In the genomic region with DNA sequence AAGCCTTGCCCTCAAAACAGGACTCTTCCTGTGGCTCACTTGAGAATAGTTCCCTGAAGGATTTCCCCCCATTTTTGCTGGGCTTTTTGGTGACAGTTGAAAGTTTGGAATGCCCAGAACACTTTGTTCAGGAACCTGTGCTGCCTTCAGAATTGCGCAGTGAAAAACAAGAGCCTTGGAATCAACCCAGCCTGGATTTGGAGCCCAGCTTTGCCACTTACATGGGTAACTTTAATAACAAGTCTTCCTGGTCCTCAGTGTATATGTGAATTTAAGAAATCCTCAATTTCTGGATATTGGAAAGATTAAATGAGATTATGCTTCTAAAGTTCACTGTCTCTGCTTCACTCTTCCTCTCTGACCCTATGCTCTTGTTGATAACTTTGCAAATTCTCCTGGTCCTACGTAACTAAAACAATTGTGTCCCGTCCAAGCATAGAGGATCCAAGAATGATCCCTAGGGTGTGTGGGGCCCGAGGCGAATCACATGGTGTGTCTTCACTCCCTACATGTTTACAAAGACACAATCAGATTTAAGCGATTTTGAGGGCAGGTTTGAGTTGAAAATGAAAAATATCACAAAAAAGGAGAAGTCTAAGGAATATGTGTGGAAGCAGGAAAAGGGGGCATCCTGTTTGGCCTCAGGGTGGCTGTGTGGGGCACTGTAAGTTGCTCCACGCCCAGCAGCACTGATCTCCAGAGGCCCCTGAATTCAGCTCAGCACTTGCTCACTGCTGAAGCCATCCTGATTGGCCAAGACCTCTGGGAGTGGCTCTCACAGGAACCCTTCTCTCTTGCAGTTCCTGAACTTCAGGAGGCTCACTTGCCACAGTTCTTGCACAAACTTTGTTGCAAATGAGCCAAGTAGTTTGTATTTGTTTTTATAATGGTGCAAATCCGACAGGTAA, we compare ENCODE assay signal across 17 cellular contexts.
DNase-seq lines count a peak whose midpoint lies in the region; ATAC-seq and TF ChIP-seq lines count a peak whose summit lies in the region.
"Had no signal": no experiment of that assay in that cellular context is flagged by ENCODE, and none has a peak within 500 bp of the region (broad histone marks: within the 10 kb centered on the region; RNA-seq: fewer than 3 reads in every experiment).

No MANE protein-coding gene starts in this region.

- H3K36me3 ChIP-seq in GM23338 (ENCODE audit: insufficient read depth) (no peaks in the 10 kb centered on the region), adipocyte (ENCODE audit: control insufficient read depth, insufficient read depth, low read length, severe bottlenecking) (no peaks in the 10 kb centered on the region), left ventricle myocardium inferior (no peaks in the 10 kb centered on the region), prostate gland (no peaks in the 10 kb centered on the region)
- H3K36me3 ChIP-seq: adrenal gland had no signal

- no peaks in the 10 kb centered on the region for H3K9me3 Mint-ChIP-seq in GM23338
- H3K9me3 Mint-ChIP-seq: activated T-cell treated with anti-CD3 and anti-CD28 coated beads, Interleukin-2, amount 50 U/mL, for 24 hours had no signal

- H3K79me2 ChIP-seq in GM23338 (replicated peaks; ENCODE audit: insufficient read depth): no peaks in the 10 kb centered on the region

- peak; percentile 28 for ATAC-seq in GM23338
- no peak for ATAC-seq in GM21390 (IDR thresholded peaks at IDR 0.05; ENCODE audit: unreplicated experiment)
- no peak for ATAC-seq in HG03139 (IDR thresholded peaks at IDR 0.05; ENCODE audit: unreplicated experiment)
- ATAC-seq: activated CD4-positive, alpha-beta T cell treated with anti-CD3 and anti-CD28 coated beads for 36 hours; naive thymus-derived CD8-positive, alpha-beta T cell had no signal

- no peak overlapping the region; the same call in 2 of the 3 replicates for H3K4me3 Mint-ChIP-seq in GM23338
- H3K4me3 Mint-ChIP-seq: activated CD4-positive, alpha-beta T cell treated with anti-CD3 and anti-CD28 coated beads for 36 hours; activated T-cell treated with anti-CD3 and anti-CD28 coated beads, Interleukin-2, amount 50 U/mL, for 24 hours; naive thymus-derived CD8-positive, alpha-beta T cell had no signal

- no peak overlapping the region for H3K27ac ChIP-seq in GM23338 (ENCODE audit: low read depth)
- H3K27ac ChIP-seq in left ventricle myocardium inferior (replicated peaks): peak overlapping the region; percentile 81
- H3K27ac ChIP-seq in prostate gland: no peak overlapping the region
- H3K27ac ChIP-seq: adrenal gland, testis had no signal

- peak overlapping the region; percentile 18 for H3K4me2 ChIP-seq in GM23338

- TF ChIP-seq CTCF in GM23338 (conservative IDR thresholded peaks at IDR 0.05; ENCODE audit: low read depth in 2 of 2) (no peak), left ventricle myocardium inferior (IDR thresholded peaks at IDR 0.05; ENCODE audit: borderline replicate concordance) (no peak), prostate gland (IDR thresholded peaks at IDR 0.05) (no peak)

- no peak overlapping the region for H3K4me3 ChIP-seq in GM23338
- peak overlapping the region; percentile 68 for H3K4me3 ChIP-seq in adipocyte (ENCODE audit: low read length)
- peak overlapping the region; percentile 47 for H3K4me3 ChIP-seq in left ventricle myocardium inferior
- no peak overlapping the region for H3K4me3 ChIP-seq in prostate gland
- H3K4me3 ChIP-seq: adrenal gland, testis had no signal

- H3K27me3 Mint-ChIP-seq in GM23338 (ENCODE audit: insufficient read depth, low read depth, poor library complexity): peaks cover 7% of the 10 kb centered on the region

- H3K27me3 ChIP-seq in GM23338 (ENCODE audit: insufficient read depth) (no peaks in the 10 kb centered on the region), adipocyte (replicated peaks; ENCODE audit: control insufficient read depth, insufficient read depth, low read length) (no peaks in the 10 kb centered on the region), left ventricle myocardium inferior (ENCODE audit: low read depth) (no peaks in the 10 kb centered on the region), prostate gland (replicated peaks; ENCODE audit: insufficient read depth) (no peaks in the 10 kb centered on the region)
- H3K27me3 ChIP-seq: adrenal gland, testis had no signal

- DNase-seq in GM23338 (ENCODE audit: low spot score) (no peak), adipocyte (ENCODE audit: low read depth) (no peak), left ventricle myocardium inferior (peak; percentile 43), prostate gland (ENCODE audit: low spot score) (peak; percentile 38), head of caudate nucleus (no peak)
- no peak for DNase-seq in activated CD4-positive, alpha-beta T cell treated with anti-CD3 and anti-CD28 coated beads for 48 hours
- DNase-seq: activated CD4-positive, alpha-beta T cell treated with anti-CD3 and anti-CD28 coated beads for 36 hours; activated T-cell treated with anti-CD3 and anti-CD28 coated beads, Interleukin-2, amount 50 U/mL, for 24 hours; adrenal gland; H7; kidney; MV-4-11; naive thymus-derived CD8-positive, alpha-beta T cell; stimulated activated CD4-positive, alpha-beta T cell treated with anti-CD3 and anti-CD28 coated beads, Interleukin-12 subunit alpha, Interleukin-12 subunit beta, amount 100 ng/mL, for 4 hours; testis had no signal

- 73% methylated on average over 8 of the region's 8 CpGs for WGBS in prostate gland

- H4K20me1 ChIP-seq in GM23338 (replicated peaks; ENCODE audit: insufficient read depth): no peaks in the 10 kb centered on the region

- no peak overlapping the region for H3K27ac Mint-ChIP-seq in GM23338
- H3K27ac Mint-ChIP-seq: activated CD4-positive, alpha-beta T cell treated with anti-CD3 and anti-CD28 coated beads for 36 hours; activated T-cell treated with anti-CD3 and anti-CD28 coated beads, Interleukin-2, amount 50 U/mL, for 24 hours; naive thymus-derived CD8-positive, alpha-beta T cell had no signal

- no peaks in the 10 kb centered on the region for H3K9me2 ChIP-seq in GM23338 (ENCODE audit: insufficient read depth)

- TF ChIP-seq POLR2A in prostate gland (IDR thresholded peaks at IDR 0.05): no peak

- peak overlapping the region; percentile 6 for H2AFZ ChIP-seq in GM23338

- H3K4me1 ChIP-seq in GM23338 (ENCODE audit: insufficient read depth) (peaks cover 41% of the 10 kb centered on the region), adipocyte (ENCODE audit: control insufficient read depth, insufficient read depth, low read length) (peaks cover 56% of the 10 kb centered on the region), left ventricle myocardium inferior (peaks cover 49% of the 10 kb centered on the region), prostate gland (replicated peaks) (no peaks in the 10 kb centered on the region)
- H3K4me1 ChIP-seq: adrenal gland, testis had no signal

- peak overlapping the region; percentile 56 for H3K9ac ChIP-seq in adipocyte (ENCODE audit: low read length)

- H3K9me3 ChIP-seq in adipocyte (ENCODE audit: control insufficient read depth, low read length) (no peaks in the 10 kb centered on the region), left ventricle myocardium inferior (replicated peaks) (no peaks in the 10 kb centered on the region), prostate gland (no peaks in the 10 kb centered on the region)
- H3K9me3 ChIP-seq: adrenal gland, testis had no signal

- H3F3A ChIP-seq in GM23338 (replicated peaks; ENCODE audit: low read depth): no peaks in the 10 kb centered on the region

- peaks cover 52% of the 10 kb centered on the region for H3K4me1 Mint-ChIP-seq in GM23338
- H3K4me1 Mint-ChIP-seq: activated CD4-positive, alpha-beta T cell treated with anti-CD3 and anti-CD28 coated beads for 36 hours had no signal

- intact Hi-C loops in left ventricle myocardium inferior (cut with micrococcal nuclease) (no loop called here), prostate gland (cut with DNase I) (no loop called here), head of caudate nucleus (cut with DNase I) (no loop called here)

- H3K36me3 Mint-ChIP-seq in GM23338 (ENCODE audit: low read depth): no peaks in the 10 kb centered on the region
- H3K36me3 Mint-ChIP-seq: naive thymus-derived CD8-positive, alpha-beta T cell had no signal

TF ChIP-seq in GM23338, 12 proteins besides CTCF, POLR2A, EP300 and RAD21 (continues in another document):
- TF ChIP-seq ZNF331 (CRISPR knock-in tag; IDR thresholded peaks at IDR 0.05; ENCODE audit: low read depth) (no peak), POLR2AphosphoS5 (IDR thresholded peaks at IDR 0.05; ENCODE audit: low read depth) (no peak), JUNB (IDR thresholded peaks at IDR 0.05; ENCODE audit: unreplicated experiment) (no peak), NANOG (IDR thresholded peaks at IDR 0.05; ENCODE audit: borderline replicate concordance) (no peak)

Comparison
In these comparisons a context has a peak if more than half of its experiments do, and no peak if none do; other contexts are left out.
1. DNase-seq: peak in left ventricle myocardium inferior (single experiment) and prostate gland (single experiment); none in GM23338 (single experiment), adipocyte (single experiment), head of caudate nucleus (0 of 42) and activated CD4-positive, alpha-beta T cell treated with anti-CD3 and anti-CD28 coated beads for 48 hours (single experiment).
2. H3K4me3 ChIP-seq: peak in adipocyte (single experiment) and left ventricle myocardium inferior (single experiment); none in GM23338 (single experiment) and prostate gland (0 of 2).